23 cellular contexts compared by ENCODE assay signal in genomic region chr6:122553697-122554096, GRCh38. TPM values are rescaled to one million over a fixed set of nuclear protein-coding genes. Genes with fewer than 3 reads are reported as not detected.
DNase-seq lines count a peak whose midpoint lies in the region; ATAC-seq and TF ChIP-seq lines count a peak whose summit lies in the region.
"Had no signal": no experiment of that assay in that cellular context is flagged by ENCODE, and none has a peak within 500 bp of the region (broad histone marks: within the 10 kb centered on the region; RNA-seq: fewer than 3 reads in every experiment).

No MANE protein-coding gene starts in this region.

- DNase-seq in NCI-H1417 treated with DMSO at 0.1 percent for 48 hours (lab: John Stamatoyannopoulos, UW): peak; percentile 55
- DNase-seq in NCI-H2171 treated with DMSO at 0.1 percent for 48 hours (lab: John Stamatoyannopoulos, UW): peak; percentile 93
- peak; percentile 75 for DNase-seq in SK-N-DZ (ENCODE audit: low spot score)
- peak; percentile 8 for DNase-seq in pons (ENCODE audit: low spot score)
- DNase-seq in medulla oblongata (ENCODE audit: extremely low spot score): no peak
- DNase-seq in chondrocyte (ENCODE audit: low spot score): no peak
- DNase-seq: activated CD4-positive, alpha-beta T cell treated with anti-CD3 and anti-CD28 coated beads for 48 hours; activated naive CD4-positive, alpha-beta T cell treated with anti-CD3 and anti-CD28 coated beads for 36 hours; activated T-cell treated with anti-CD3 and anti-CD28 coated beads, Interleukin-2, amount 50 U/mL, for 72 hours; amniotic stem cell; CD4-positive, CD25-positive, alpha-beta regulatory T cell; DMS153; GDM1; GOT3; mammary epithelial cell; MG63; NCI-H187; stimulated activated CD8-positive, alpha-beta memory T cell treated with anti-CD3 and anti-CD28 coated beads, Interleukin-4, amount 100 ng/mL, for 48 hours; stomach; tibial artery had no signal

- peaks cover 2% of the 10 kb centered on the region for H3K4me1 Mint-ChIP-seq in chondrocyte (ENCODE audit: low read depth)
- H3K4me1 Mint-ChIP-seq: CD4-positive, CD25-positive, alpha-beta regulatory T cell had no signal

- no peaks in the 10 kb centered on the region for H3K27me3 Mint-ChIP-seq in chondrocyte (ENCODE audit: low read depth)

- peaks cover 5% of the 10 kb centered on the region for H3K36me3 Mint-ChIP-seq in chondrocyte (ENCODE audit: low read depth)
- H3K36me3 Mint-ChIP-seq: CD4-positive, CD25-positive, alpha-beta regulatory T cell had no signal

- H3K9me3 Mint-ChIP-seq in chondrocyte (ENCODE audit: low read depth): peaks cover under 1% of the 10 kb centered on the region

- no peak overlapping the region for H3K27ac Mint-ChIP-seq in chondrocyte (ENCODE audit: unreplicated experiment)
- H3K27ac Mint-ChIP-seq: activated naive CD4-positive, alpha-beta T cell treated with anti-CD3 and anti-CD28 coated beads for 36 hours; activated T-cell treated with anti-CD3 and anti-CD28 coated beads, Interleukin-2, amount 50 U/mL, for 72 hours; CD4-positive, CD25-positive, alpha-beta regulatory T cell had no signal

- ATAC-seq in GM18511 (IDR thresholded peaks at IDR 0.05; ENCODE audit: unreplicated experiment): no peak
- ATAC-seq: activated T-cell treated with anti-CD3 and anti-CD28 coated beads, Interleukin-2, amount 50 U/mL, for 72 hours; esophagus mucosa had no signal

- H3K4me3 Mint-ChIP-seq in chondrocyte (ENCODE audit: unreplicated experiment): no peak overlapping the region
- H3K4me3 Mint-ChIP-seq: activated naive CD4-positive, alpha-beta T cell treated with anti-CD3 and anti-CD28 coated beads for 36 hours; activated T-cell treated with anti-CD3 and anti-CD28 coated beads, Interleukin-2, amount 50 U/mL, for 72 hours; CD4-positive, CD25-positive, alpha-beta regulatory T cell had no signal

- TF ChIP-seq CTCF in chondrocyte (IDR thresholded peaks at IDR 0.05): no peak

RNA-seq across cellular contexts. Expression of gene PKIB, which starts 56.5 kb away (rescaled TPM):
- polyA plus RNA-seq in SK-N-DZ (2014; cell fraction: cytosol; rRNA removed): 12.4 and 15.8 TPM in 2 replicates
- polyA plus RNA-seq in SK-N-DZ (2014; cell fraction: nucleus; rRNA removed): 2.3 and 7.3 TPM in 2 replicates
- 42.1 to 50.9 TPM (median 44.3 TPM) in 3 replicates for total RNA-seq in chondrocyte
- total RNA-seq: skeletal muscle tissue had no signal

Comparison
In these comparisons a context has a peak if more than half of its experiments do, and no peak if none do; other contexts are left out.
1. DNase-seq: peak in NCI-H1417 treated with DMSO at 0.1 percent for 48 hours (single experiment), NCI-H2171 treated with DMSO at 0.1 percent for 48 hours (single experiment), SK-N-DZ (single experiment) and pons (single experiment); none in medulla oblongata (single experiment) and chondrocyte (single experiment).